In genomic region chr18:44758821-44759624, GRCh38 we compare ENCODE assay signal across 8 cellular contexts.
A peak's percentile ranks its signal among the peaks of the same experiment; 100 is the strongest.
DNase-seq lines count a peak whose midpoint lies in the region; ATAC-seq lines count a peak whose summit lies in the region.

No MANE protein-coding gene starts in this region.

- H3K4me1 Mint-ChIP-seq in activated T-helper 2 cell treated with anti-CD3 and anti-CD28 coated beads, Interferon-gamma antibody, Interleukin-2, Interleukin-4, amounts not matched to agents 10 μg/mL and 5 μg/mL and 100 μg/mL, durations not matched to agents 14 hours and 24 hours and 36 hours (ENCODE audit: low read depth): peaks cover 36% of the 10 kb centered on the region

- peak; percentile 97 for ATAC-seq in HG03439 (IDR thresholded peaks at IDR 0.05; ENCODE audit: unreplicated experiment)

- peak overlapping the region; percentile 53 for H3K4me3 Mint-ChIP-seq in activated T-helper 2 cell treated with anti-CD3 and anti-CD28 coated beads, Interferon-gamma antibody, Interleukin-2, Interleukin-4, amounts not matched to agents 10 μg/mL and 5 μg/mL and 100 μg/mL, durations not matched to agents 14 hours and 24 hours and 36 hours (ENCODE audit: low read depth)

- H3K27me3 Mint-ChIP-seq in activated T-helper 2 cell treated with anti-CD3 and anti-CD28 coated beads, Interferon-gamma antibody, Interleukin-2, Interleukin-4, amounts not matched to agents 10 μg/mL and 5 μg/mL and 100 μg/mL, durations not matched to agents 14 hours and 24 hours and 36 hours (ENCODE audit: low read depth): no peaks in the 10 kb centered on the region

- peaks cover 5% of the 10 kb centered on the region for H3K9me3 Mint-ChIP-seq in activated T-helper 2 cell treated with anti-CD3 and anti-CD28 coated beads, Interferon-gamma antibody, Interleukin-2, Interleukin-4, amounts not matched to agents 10 μg/mL and 5 μg/mL and 100 μg/mL, durations not matched to agents 14 hours and 24 hours and 36 hours

- intact Hi-C loops in activated T-helper 2 cell treated with anti-CD3 and anti-CD28 coated beads, Interferon-gamma antibody, Interleukin-2, Interleukin-4, amounts not matched to agents 10 μg/mL and 5 μg/mL and 100 μg/mL, durations not matched to agents 14 hours and 24 hours and 36 hours (cut with micrococcal nuclease): loop anchor here (1.0 kb wide), 8 partner anchors 26 to 134 kb away; no protein-coding TSS in a partner anchor

- peak overlapping the region; percentile 97 for H3K27ac Mint-ChIP-seq in activated T-helper 2 cell treated with anti-CD3 and anti-CD28 coated beads, Interferon-gamma antibody, Interleukin-2, Interleukin-4, amounts not matched to agents 10 μg/mL and 5 μg/mL and 100 μg/mL, durations not matched to agents 14 hours and 24 hours and 36 hours

- H3K36me3 Mint-ChIP-seq in activated T-helper 2 cell treated with anti-CD3 and anti-CD28 coated beads, Interferon-gamma antibody, Interleukin-2, Interleukin-4, amounts not matched to agents 10 μg/mL and 5 μg/mL and 100 μg/mL, durations not matched to agents 14 hours and 24 hours and 36 hours (ENCODE audit: low read depth): peaks cover 23% of the 10 kb centered on the region

- DNase-seq in activated T-cell treated with anti-CD3 and anti-CD28 coated beads for 24 hours (ENCODE audit: low read depth): peak; percentile 55
- DNase-seq in activated T-cell treated with anti-CD3 and anti-CD28 coated beads, Interleukin-2, amount 50 U/mL, for 1 hour: no peak
- peak; percentile 27 for DNase-seq in activated T-helper 2 cell treated with anti-CD3 and anti-CD28 coated beads, Interferon-gamma antibody, Interleukin-2, Interleukin-4, amounts not matched to agents 10 μg/mL and 5 μg/mL and 100 μg/mL, durations not matched to agents 14 hours and 24 hours and 36 hours (ENCODE audit: low spot score)
- DNase-seq in stimulated activated CD4-positive, alpha-beta T cell treated with anti-CD3 and anti-CD28 coated beads, Interleukin-2, amount 100 ng/mL, for 48 hours: peak; percentile 35 to 42
- DNase-seq in SW 1271 (lab: John Stamatoyannopoulos, UW): no peak
- DNase-seq in NCI-H1092 (lab: John Stamatoyannopoulos, UW): no peak
- DNase-seq in NCI-H748 (lab: John Stamatoyannopoulos, UW; ENCODE audit: unreplicated experiment): no peak

Comparison
In these comparisons a context has a peak if more than half of its experiments do, and no peak if none do; other contexts are left out.
1. DNase-seq: peak in activated T-cell treated with anti-CD3 and anti-CD28 coated beads for 24 hours (single experiment), activated T-helper 2 cell treated with anti-CD3 and anti-CD28 coated beads, Interferon-gamma antibody, Interleukin-2, Interleukin-4, amounts not matched to agents 10 μg/mL and 5 μg/mL and 100 μg/mL, durations not matched to agents 14 hours and 24 hours and 36 hours (single experiment) and stimulated activated CD4-positive, alpha-beta T cell treated with anti-CD3 and anti-CD28 coated beads, Interleukin-2, amount 100 ng/mL, for 48 hours (2 of 2); none in activated T-cell treated with anti-CD3 and anti-CD28 coated beads, Interleukin-2, amount 50 U/mL, for 1 hour (single experiment), SW 1271 (0 of 2), NCI-H1092 (single experiment) and NCI-H748 (single experiment).